Comparison of ENCODE assay signal across 13 cellular contexts in genomic region chr5:131373265-131373664, GRCh38.
DNase-seq lines count a peak whose midpoint lies in the region; ATAC-seq and TF ChIP-seq lines count a peak whose summit lies in the region.
"Had no signal": no experiment of that assay in that cellular context is flagged by ENCODE, and none has a peak within 500 bp of the region (broad histone marks: within the 10 kb centered on the region; RNA-seq: fewer than 3 reads in every experiment).

No MANE protein-coding gene starts in this region.

- H2AFZ ChIP-seq in neuronal stem cell (ENCODE audit: low read length) = no peak overlapping the region

- H3K27ac Mint-ChIP-seq in stimulated activated naive CD8-positive, alpha-beta T cell treated with anti-CD3 and anti-CD28 coated beads, Interleukin-15, Interleukin-2, amounts not matched to agents 100 ng/mL and 50 ng/mL, for 24 hours = peak overlapping the region; percentile 93
- H3K27ac Mint-ChIP-seq in T-helper 2 cell treated with Interferon-gamma antibody and Interleukin-4, amounts not matched to agents 5 μg/mL and 100 μg/mL, for 36 hours = peak overlapping the region; percentile 85

- H2AK5ac ChIP-seq in neuronal stem cell (ENCODE audit: low read depth, low read length) = no peak overlapping the region

- no peak overlapping the region for H2BK15ac ChIP-seq in neuronal stem cell (ENCODE audit: low read length)

- H2BK12ac ChIP-seq in neuronal stem cell (ENCODE audit: low read length) = no peak overlapping the region

- WGBS in neuronal stem cell (ENCODE audit: extremely low coverage in 2 of 2, insufficient read length in 2 of 2, insufficient replicate concordance in 1 of 2), 2 donors = no CpG with 5 or more reads among the region's 5 CpGs

- peaks cover 98% of the 10 kb centered on the region for H3K4me1 Mint-ChIP-seq in stimulated activated naive CD8-positive, alpha-beta T cell treated with anti-CD3 and anti-CD28 coated beads, Interleukin-15, Interleukin-2, amounts not matched to agents 100 ng/mL and 50 ng/mL, for 24 hours (ENCODE audit: low read depth)
- H3K4me1 Mint-ChIP-seq in T-helper 2 cell treated with Interferon-gamma antibody and Interleukin-4, amounts not matched to agents 5 μg/mL and 100 μg/mL, for 36 hours (ENCODE audit: low read depth) = peaks cover 79% of the 10 kb centered on the region

- H3K18ac ChIP-seq in neuronal stem cell (ENCODE audit: low read length) = no peak overlapping the region

- H4K91ac ChIP-seq in neuronal stem cell (ENCODE audit: low read depth, low read length, poor library complexity) = no peak overlapping the region

- no peak overlapping the region for H3K4me3 ChIP-seq in dorsolateral prefrontal cortex
- no peak overlapping the region for H3K4me3 ChIP-seq in neuronal stem cell (ENCODE audit: low read length in 2 of 2)
- H3K4me3 ChIP-seq: prostate gland, upper lobe of left lung had no signal

- DNase-seq in stimulated activated naive CD8-positive, alpha-beta T cell treated with anti-CD3 and anti-CD28 coated beads, Interleukin-15, Interleukin-2, amounts not matched to agents 100 U/mL and 50 U/mL, for 24 hours = no peak
- no peak for DNase-seq in T-helper 2 cell treated with Interferon-gamma antibody and Interleukin-4, amounts not matched to agents 5 μg/mL and 100 μg/mL, for 36 hours (ENCODE audit: low spot score)
- DNase-seq in dorsolateral prefrontal cortex (no peak), neuronal stem cell (ENCODE audit: low spot score) (no peak), retina (no peak)
- DNase-seq: activated CD4-positive, CD25-positive, alpha-beta regulatory T cell treated with anti-CD3 and anti-CD28 coated beads, Interleukin-2, amount 50 U/mL, for 72 hours; caudate nucleus; NCI-H2171 treated with DMSO at 0.1 percent for 48 hours; upper lobe of left lung had no signal

- H3K23ac ChIP-seq in neuronal stem cell (ENCODE audit: low read depth, low read length, poor library complexity) = no peak overlapping the region

- no peak overlapping the region for H4K8ac ChIP-seq in neuronal stem cell (ENCODE audit: low read depth, low read length)

- ATAC-seq in stimulated activated naive CD8-positive, alpha-beta T cell treated with anti-CD3 and anti-CD28 coated beads, Interleukin-15, Interleukin-2, amounts not matched to agents 100 U/mL and 50 U/mL, for 24 hours = no peak
- no peak for ATAC-seq in HG02623 (IDR thresholded peaks at IDR 0.05; ENCODE audit: unreplicated experiment)

- H3K4me2 ChIP-seq in neuronal stem cell (ENCODE audit: insufficient read depth, low read length, poor library complexity, severe bottlenecking) = no peak overlapping the region

- no peaks in the 10 kb centered on the region for H3K4me1 ChIP-seq in neuronal stem cell (ENCODE audit: control insufficient read depth in 2 of 2, insufficient read depth in 1 of 2, low read depth in 1 of 2, low read length in 2 of 2)
- H3K4me1 ChIP-seq: prostate gland had no signal

- H3K79me1 ChIP-seq in neuronal stem cell (ENCODE audit: low read depth, low read length) = no peaks in the 10 kb centered on the region

- H3K27ac ChIP-seq in dorsolateral prefrontal cortex (peak overlapping the region in 41 of 59 donors; percentile 6 to 95 (median 41)), temporal lobe (ENCODE audit: low read depth, low read length) (peak overlapping the region; percentile 22), neuronal stem cell (replicated peaks; ENCODE audit: low read length) (no peak overlapping the region)
- H3K27ac ChIP-seq: prostate gland, upper lobe of left lung had no signal

- H3K27me3 Mint-ChIP-seq in stimulated activated naive CD8-positive, alpha-beta T cell treated with anti-CD3 and anti-CD28 coated beads, Interleukin-15, Interleukin-2, amounts not matched to agents 100 ng/mL and 50 ng/mL, for 24 hours = no peaks in the 10 kb centered on the region
- H3K27me3 Mint-ChIP-seq in T-helper 2 cell treated with Interferon-gamma antibody and Interleukin-4, amounts not matched to agents 5 μg/mL and 100 μg/mL, for 36 hours (ENCODE audit: low read depth) = no peaks in the 10 kb centered on the region

- H3K9ac ChIP-seq in neuronal stem cell (ENCODE audit: low read depth, low read length, poor library complexity) = no peak overlapping the region

- peaks cover 0 to 4% of the 10 kb centered on the region in 2 donors for H3K36me3 ChIP-seq in neuronal stem cell (replicated peaks in 1 of 2; ENCODE audit: control insufficient read depth in 2 of 2, insufficient read depth in 2 of 2, low read length in 2 of 2)
- H3K36me3 ChIP-seq: prostate gland, upper lobe of left lung had no signal

- no peaks in the 10 kb centered on the region for H3K9me3 Mint-ChIP-seq in stimulated activated naive CD8-positive, alpha-beta T cell treated with anti-CD3 and anti-CD28 coated beads, Interleukin-15, Interleukin-2, amounts not matched to agents 100 ng/mL and 50 ng/mL, for 24 hours
- no peaks in the 10 kb centered on the region for H3K9me3 Mint-ChIP-seq in T-helper 2 cell treated with Interferon-gamma antibody and Interleukin-4, amounts not matched to agents 5 μg/mL and 100 μg/mL, for 36 hours

- H3K4ac ChIP-seq in neuronal stem cell (ENCODE audit: low read length) = no peak overlapping the region

- H3K9me3 ChIP-seq in neuronal stem cell (replicated peaks in 1 of 2; ENCODE audit: control insufficient read depth in 2 of 2, insufficient read depth in 1 of 2, low read depth in 1 of 2, low read length in 2 of 2) = peaks cover 0 to 5% of the 10 kb centered on the region in 2 donors
- H3K9me3 ChIP-seq: prostate gland, upper lobe of left lung had no signal

- intact Hi-C loops in dorsolateral prefrontal cortex (cut with DNase I) = no loop called here

- peak overlapping the region; percentile 15 for H3K4me3 Mint-ChIP-seq in stimulated activated naive CD8-positive, alpha-beta T cell treated with anti-CD3 and anti-CD28 coated beads, Interleukin-15, Interleukin-2, amounts not matched to agents 100 ng/mL and 50 ng/mL, for 24 hours
- peak overlapping the region; percentile 62 for H3K4me3 Mint-ChIP-seq in T-helper 2 cell treated with Interferon-gamma antibody and Interleukin-4, amounts not matched to agents 5 μg/mL and 100 μg/mL, for 36 hours

- no peak overlapping the region for H3K14ac ChIP-seq in neuronal stem cell (ENCODE audit: low read length)

- no peak for TF ChIP-seq CTCF in dorsolateral prefrontal cortex (IDR thresholded peaks at IDR 0.05 in 54 of 56, conservative IDR thresholded peaks at IDR 0.05 in 2 of 56; ENCODE audit: low read depth in 1 of 56, partially characterized antibody in 56 of 56)

- H2BK120ac ChIP-seq in neuronal stem cell (ENCODE audit: low read depth, low read length) = no peak overlapping the region

- H2BK5ac ChIP-seq in neuronal stem cell (ENCODE audit: low read length) = no peak overlapping the region

- H3K27me3 ChIP-seq in dorsolateral prefrontal cortex (no peaks in the 10 kb centered on the region), neuronal stem cell (ENCODE audit: control insufficient read depth in 3 of 3, insufficient read depth in 3 of 3, low read depth in 1 of 3, low read length in 3 of 3) (no peaks in the 10 kb centered on the region)
- H3K27me3 ChIP-seq: upper lobe of left lung had no signal

- peaks cover 44% of the 10 kb centered on the region for H3K36me3 Mint-ChIP-seq in stimulated activated naive CD8-positive, alpha-beta T cell treated with anti-CD3 and anti-CD28 coated beads, Interleukin-15, Interleukin-2, amounts not matched to agents 100 ng/mL and 50 ng/mL, for 24 hours (ENCODE audit: low read depth)
- H3K36me3 Mint-ChIP-seq in T-helper 2 cell treated with Interferon-gamma antibody and Interleukin-4, amounts not matched to agents 5 μg/mL and 100 μg/mL, for 36 hours (ENCODE audit: low read depth) = peaks cover 60% of the 10 kb centered on the region
